8 cellular contexts compared by ENCODE assay signal in genomic region chr3:100463002-100463401, GRCh38. TPM values are rescaled to one million over a fixed set of nuclear protein-coding genes. Genes with fewer than 3 reads are reported as not detected.
DNase-seq lines count a peak whose midpoint lies in the region; ATAC-seq and TF ChIP-seq lines count a peak whose summit lies in the region.

No MANE protein-coding gene starts in this region.

- DNase-seq in CMK (ENCODE audit: low read depth) (peak; percentile 7), NCI-H1092 (lab: John Stamatoyannopoulos, UW) (peak; percentile 14), SW480 (ENCODE audit: low spot score) (peak; percentile 64), fibroblast of the aortic adventitia (ENCODE audit: low read depth) (peak; percentile 84), 8988T (no peak)

- peaks cover 18 to 20% of the 10 kb centered on the region in 2 experiments for H3K4me1 ChIP-seq in neutrophil (ENCODE audit: control insufficient read depth in 1 of 2, insufficient read depth in 1 of 2, low read depth in 1 of 2, low read length in 1 of 2)

- no peaks in the 10 kb centered on the region for H3K9me3 ChIP-seq in neutrophil

- no peaks in the 10 kb centered on the region for H3K36me3 ChIP-seq in neutrophil

- H3K27me3 ChIP-seq in neutrophil: no peaks in the 10 kb centered on the region

- no peak overlapping the region for H3K27ac ChIP-seq in neutrophil

- TF ChIP-seq CTCF in fibroblast of the aortic adventitia (IDR thresholded peaks at IDR 0.05; ENCODE audit: insufficient read depth, low read length) (peak; percentile 75), neutrophil (IDR thresholded peaks at IDR 0.05) (peak; percentile 52)

- H3K4me3 ChIP-seq in fibroblast of the aortic adventitia (ENCODE audit: low read depth, low read length) (no peak overlapping the region), neutrophil (ENCODE audit: low read depth in 1 of 2, low read length in 1 of 2) (no peak overlapping the region)

- peak; percentile 78 for ATAC-seq in GM18508 (IDR thresholded peaks at IDR 0.05; ENCODE audit: insufficient read depth, unreplicated experiment)
- peak; percentile 82 for ATAC-seq in HG02840 (IDR thresholded peaks at IDR 0.05; ENCODE audit: low FRiP score, unreplicated experiment)

RNA-seq across cellular contexts. Expression of gene TMEM45A, which starts 29.4 kb away (rescaled TPM):
- total RNA-seq in fibroblast of the aortic adventitia (ENCODE audit: low replicate concordance): 13.7 and 50.6 TPM in 2 replicates
